Comparison of ENCODE assay signal across 23 cellular contexts in genomic region chr10:131141207-131141606, GRCh38.
"Had no signal": no experiment of that assay in that cellular context is flagged by ENCODE, and none has a peak within 500 bp of the region (broad histone marks: within the 10 kb centered on the region; RNA-seq: fewer than 3 reads in every experiment).

No MANE protein-coding gene starts in this region.

- H3K27ac Mint-ChIP-seq: immature natural killer cell; memory B cell; natural killer cell treated with Interleukin-12 subunit alpha and Interleukin-12 subunit beta and Interleukin-15 and Interleukin-18, amount 100 ng/mL, for 72 hours; neural progenitor cell; stimulated activated naive CD8-positive, alpha-beta T cell treated with anti-CD3 and anti-CD28 coated beads, Interleukin-15, amount 100 ng/mL, for 72 hours had no signal

- H3K4me1 Mint-ChIP-seq: immature natural killer cell; memory B cell; stimulated activated naive CD8-positive, alpha-beta T cell treated with anti-CD3 and anti-CD28 coated beads, Interleukin-15, amount 100 ng/mL, for 72 hours had no signal

- H3K9me3 Mint-ChIP-seq: immature natural killer cell; memory B cell; natural killer cell treated with Interleukin-12 subunit alpha and Interleukin-12 subunit beta and Interleukin-15 and Interleukin-18, amount 100 ng/mL, for 72 hours; neural progenitor cell; stimulated activated naive CD8-positive, alpha-beta T cell treated with anti-CD3 and anti-CD28 coated beads, Interleukin-15, amount 100 ng/mL, for 72 hours had no signal

- H3K4me3 Mint-ChIP-seq: immature natural killer cell; memory B cell; natural killer cell treated with Interleukin-12 subunit alpha and Interleukin-12 subunit beta and Interleukin-15 and Interleukin-18, amount 100 ng/mL, for 72 hours; neural progenitor cell; stimulated activated naive CD8-positive, alpha-beta T cell treated with anti-CD3 and anti-CD28 coated beads, Interleukin-15, amount 100 ng/mL, for 72 hours had no signal

- H3K9me3 ChIP-seq: esophagus muscularis mucosa, psoas muscle, suprapubic skin, transverse colon, vagina had no signal

- H3K36me3 Mint-ChIP-seq: immature natural killer cell; memory B cell; natural killer cell treated with Interleukin-12 subunit alpha and Interleukin-12 subunit beta and Interleukin-15 and Interleukin-18, amount 100 ng/mL, for 72 hours had no signal

- H3K4me1 ChIP-seq: esophagus muscularis mucosa, psoas muscle, transverse colon had no signal

- H3K4me3 ChIP-seq: coronary artery, esophagus muscularis mucosa, lung, neural progenitor cell, psoas muscle, skin epidermis, suprapubic skin, transverse colon, vagina had no signal

- ATAC-seq: psoas muscle; right cardiac atrium; stimulated activated naive CD8-positive, alpha-beta T cell treated with anti-CD3 and anti-CD28 coated beads, Interleukin-15, amount 100 ng/mL, for 72 hours had no signal

- H3K27me3 Mint-ChIP-seq: memory B cell; natural killer cell treated with Interleukin-12 subunit alpha and Interleukin-12 subunit beta and Interleukin-15 and Interleukin-18, amount 100 ng/mL, for 72 hours; stimulated activated naive CD8-positive, alpha-beta T cell treated with anti-CD3 and anti-CD28 coated beads, Interleukin-15, amount 100 ng/mL, for 72 hours had no signal

- H3K27me3 ChIP-seq: neural progenitor cell, transverse colon, vagina had no signal

- H3K27ac ChIP-seq: coronary artery, esophagus muscularis mucosa, neural progenitor cell, psoas muscle, skin epidermis, suprapubic skin, transverse colon, vagina had no signal

- H3K36me3 ChIP-seq: esophagus muscularis mucosa, neural progenitor cell, suprapubic skin, transverse colon, vagina had no signal

- DNase-seq: dermis blood vessel endothelial cell; effector memory CD4-positive, alpha-beta T cell; foreskin melanocyte; hypothalamus; immature natural killer cell; islet precursor cell; nucleus accumbens; psoas muscle; right cardiac atrium; stimulated activated CD4-positive, alpha-beta T cell treated with anti-CD3 and anti-CD28 coated beads, Interleukin-15, amount 100 ng/mL, for 24 hours; stimulated activated CD4-positive, alpha-beta T cell treated with anti-CD3 and anti-CD28 coated beads, Interleukin-2, amount 100 ng/mL, for 48 hours; stimulated activated naive CD4-positive, alpha-beta T cell; stimulated activated naive CD8-positive, alpha-beta T cell treated with anti-CD3 and anti-CD28 coated beads, Interleukin-15, amount 100 ng/mL, for 72 hours; transverse colon had no signal
